16 cellular contexts compared by ENCODE assay signal in genomic region chr9:115998661-115999060, GRCh38.
"Had no signal": no experiment of that assay in that cellular context is flagged by ENCODE, and none has a peak within 500 bp of the region (broad histone marks: within the 10 kb centered on the region; RNA-seq: fewer than 3 reads in every experiment).

No MANE protein-coding gene starts in this region.

- H3K36me3 ChIP-seq: adrenal gland, gastrocnemius medialis, left lung, right atrium auricular region, tibial artery, WERI-Rb-1 had no signal

- H3K4me1 ChIP-seq: adrenal gland, left lung, right atrium auricular region, tibial artery had no signal

- H3K27ac ChIP-seq: adrenal gland, left lung, right atrium auricular region, tibial artery, WERI-Rb-1 had no signal

- H3K27me3 ChIP-seq: adrenal gland, gastrocnemius medialis, left lung, right atrium auricular region, tibial artery had no signal

- DNase-seq: activated CD4-positive, alpha-beta T cell treated with anti-CD3 and anti-CD28 coated beads, Interleukin-2, amount 50 U/mL, for 4 hours; activated effector memory CD4-positive, alpha-beta T cell treated with anti-CD3 and anti-CD28 coated beads, Interleukin-2, amount 50 U/mL, for 16 hours; activated T-cell treated with anti-CD3 and anti-CD28 coated beads, Interleukin-2, amount 50 U/mL, for 72 hours; adrenal gland; head of caudate nucleus; left lung; midbrain; nephron progenitor cell; occipital lobe; stimulated activated CD4-positive, alpha-beta T cell treated with anti-CD3 and anti-CD28 coated beads, Interleukin-2, amount 100 ng/mL, for 24 hours; stimulated activated naive CD8-positive, alpha-beta T cell treated with anti-CD3 and anti-CD28 coated beads, Interleukin-15, Interleukin-2, amounts not matched to agents 100 U/mL and 50 U/mL, for 24 hours; substantia nigra; tibial artery; WERI-Rb-1 had no signal

- ATAC-seq: activated T-cell treated with anti-CD3 and anti-CD28 coated beads, Interleukin-2, amount 50 U/mL, for 72 hours; stimulated activated naive CD8-positive, alpha-beta T cell treated with anti-CD3 and anti-CD28 coated beads, Interleukin-15, Interleukin-2, amounts not matched to agents 100 U/mL and 50 U/mL, for 24 hours had no signal

- H3K4me3 ChIP-seq: adrenal gland, gastrocnemius medialis, left lung, right atrium auricular region, tibial artery had no signal

- H3K9me3 ChIP-seq: adrenal gland, gastrocnemius medialis, left lung, right atrium auricular region, tibial artery had no signal
